ENCODE assay signal across 23 cellular contexts in the genomic region with DNA sequence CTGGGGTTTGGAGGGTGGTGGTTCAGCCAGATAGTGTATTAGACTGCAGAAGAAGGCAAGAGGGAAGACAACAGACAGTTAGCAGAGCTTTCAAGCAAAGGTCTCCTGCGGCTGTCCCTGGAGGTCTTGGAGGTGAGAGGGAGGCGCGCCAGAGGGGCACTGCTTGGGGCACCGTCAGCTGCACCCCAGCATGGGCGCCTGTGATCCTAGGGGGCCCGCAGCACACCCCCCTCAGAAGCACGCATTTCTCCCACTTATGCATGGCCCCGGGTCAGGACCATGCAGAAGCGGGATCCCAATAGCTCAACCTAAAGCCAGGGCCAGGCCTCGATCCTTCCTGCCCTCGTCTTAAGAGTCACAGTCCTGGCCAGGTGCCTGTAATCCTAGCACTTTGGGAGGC. TPM values are rescaled to one million over a fixed set of nuclear protein-coding genes. Genes with fewer than 3 reads are reported as not detected.
A peak's percentile ranks its signal among the peaks of the same experiment; 100 is the strongest.
DNase-seq lines count a peak whose midpoint lies in the region; ATAC-seq and TF ChIP-seq lines count a peak whose summit lies in the region.
"Had no signal": no experiment of that assay in that cellular context is flagged by ENCODE, and none has a peak within 500 bp of the region (broad histone marks: within the 10 kb centered on the region; RNA-seq: fewer than 3 reads in every experiment).

No MANE protein-coding gene starts in this region.

- H3K36me3 Mint-ChIP-seq in WTC11 (no peaks in the 10 kb centered on the region), mesothelial cell of epicardium (no peaks in the 10 kb centered on the region), osteocyte (ENCODE audit: unreplicated experiment) (no peaks in the 10 kb centered on the region)
- H3K36me3 Mint-ChIP-seq: CD14-positive monocyte; CD4-positive, alpha-beta memory T cell; CD4-positive, CD25-positive, alpha-beta regulatory T cell; CD8-positive, alpha-beta memory T cell had no signal

- no peak overlapping the region for H3K27ac ChIP-seq in substantia nigra (ENCODE audit: low read depth, low read length, poor library complexity, severe bottlenecking)
- H3K27ac ChIP-seq: 22Rv1, A549, BLaER1 had no signal

- peak overlapping the region; percentile 47; the same call in 1 of the 2 replicates for H3K27ac Mint-ChIP-seq in WTC11
- H3K27ac Mint-ChIP-seq in mesothelial cell of epicardium = peak overlapping the region; percentile 85
- peak overlapping the region; percentile 74 for H3K27ac Mint-ChIP-seq in osteocyte (ENCODE audit: unreplicated experiment)
- H3K27ac Mint-ChIP-seq: CD14-positive monocyte; CD4-positive, alpha-beta memory T cell; CD4-positive, CD25-positive, alpha-beta regulatory T cell; CD8-positive, alpha-beta memory T cell had no signal

- H3K4me3 Mint-ChIP-seq in WTC11 (no peak overlapping the region), mesothelial cell of epicardium (no peak overlapping the region), osteocyte (ENCODE audit: unreplicated experiment) (no peak overlapping the region)
- H3K4me3 Mint-ChIP-seq: CD14-positive monocyte; CD4-positive, alpha-beta memory T cell; CD4-positive, CD25-positive, alpha-beta regulatory T cell; CD8-positive, alpha-beta memory T cell had no signal

- peak; percentile 8; the same call in 1 of the 2 replicates for ATAC-seq in WTC11
- ATAC-seq: A549 had no signal

- H3K4me1 Mint-ChIP-seq in WTC11 (peaks cover 37% of the 10 kb centered on the region), mesothelial cell of epicardium (peaks cover 20% of the 10 kb centered on the region), osteocyte (ENCODE audit: unreplicated experiment) (peaks cover 43% of the 10 kb centered on the region)
- H3K4me1 Mint-ChIP-seq: CD14-positive monocyte; CD4-positive, alpha-beta memory T cell; CD4-positive, CD25-positive, alpha-beta regulatory T cell; CD8-positive, alpha-beta memory T cell had no signal

- DNase-seq in WTC11 (ENCODE audit: low spot score) (no peak), dedifferentiated amniotic fluid mesenchymal stem cell (ENCODE audit: extremely low spot score) (peak; percentile 9), mesothelial cell of epicardium (ENCODE audit: low spot score in 2 of 2, unreplicated experiment in 2 of 2) (no peak), osteocyte (ENCODE audit: extremely low spot score, unreplicated experiment) (no peak), ureter (ENCODE audit: low spot score) (no peak), AML-193 (lab: John Stamatoyannopoulos, UW) (no peak), substantia nigra (lab: John Stamatoyannopoulos, UW) (no peak)
- DNase-seq: BE2C; C1 segment of cervical spinal cord; CD4-positive, alpha-beta memory T cell; CD4-positive, CD25-positive, alpha-beta regulatory T cell; CD8-positive, alpha-beta memory T cell; COR-L47; DMS 273 treated with DMSO at 0.1 percent for 48 hours; DMS153; DMS53; DMS79 treated with DMSO at 0.1 percent for 48 hours; GF-D8 had no signal

- TF ChIP-seq CTCF in WTC11 (IDR thresholded peaks at IDR 0.05) (no peak), mesothelial cell of epicardium (IDR thresholded peaks at IDR 0.05; ENCODE audit: unreplicated experiment) (no peak), osteocyte (IDR thresholded peaks at IDR 0.05) (no peak)

- POLR2A ChIA-PET in WTC11 (lab: Charles Lee) = no interaction called here

- H3K9me3 Mint-ChIP-seq in WTC11 (no peaks in the 10 kb centered on the region), mesothelial cell of epicardium (no peaks in the 10 kb centered on the region), osteocyte (ENCODE audit: unreplicated experiment) (no peaks in the 10 kb centered on the region)
- H3K9me3 Mint-ChIP-seq: CD4-positive, alpha-beta memory T cell; CD4-positive, CD25-positive, alpha-beta regulatory T cell; CD8-positive, alpha-beta memory T cell had no signal

- CTCF ChIA-PET in WTC11 (lab: Charles Lee) = no interaction called here

- no peaks in the 10 kb centered on the region; the same call in 1 of the 2 replicates for H3K27me3 Mint-ChIP-seq in WTC11 (ENCODE audit: low read depth)
- no peaks in the 10 kb centered on the region for H3K27me3 Mint-ChIP-seq in mesothelial cell of epicardium (ENCODE audit: low read depth)
- H3K27me3 Mint-ChIP-seq in osteocyte (ENCODE audit: unreplicated experiment) = no peaks in the 10 kb centered on the region

TF ChIP-seq in WTC11, 78 proteins besides CTCF, POLR2A, EP300 and RAD21:
- TF ChIP-seq, protein P1, sequence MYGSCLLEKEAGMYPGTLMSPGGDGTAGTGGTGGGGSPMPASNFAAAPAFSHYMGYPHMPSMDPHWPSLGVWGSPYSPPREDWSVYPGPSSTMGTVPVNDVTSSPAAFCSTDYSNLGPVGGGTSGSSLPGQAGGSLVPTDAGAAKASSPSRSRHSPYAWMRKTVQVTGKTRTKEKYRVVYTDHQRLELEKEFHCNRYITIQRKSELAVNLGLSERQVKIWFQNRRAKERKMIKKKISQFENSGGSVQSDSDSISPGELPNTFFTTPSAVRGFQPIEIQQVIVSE (CRISPR knock-in tag; IDR thresholded peaks at IDR 0.05; ENCODE audit: borderline replicate concordance) = no peak
- TF ChIP-seq FOXK1 (CRISPR knock-in tag; IDR thresholded peaks at IDR 0.05) = no peak
- TF ChIP-seq RELA (CRISPR knock-in tag; IDR thresholded peaks at IDR 0.05; ENCODE audit: borderline replicate concordance) = no peak
- no peak for TF ChIP-seq STAT6 (CRISPR knock-in tag; conservative IDR thresholded peaks at IDR 0.05; ENCODE audit: low read depth)
- TF ChIP-seq SOX15 (CRISPR knock-in tag; IDR thresholded peaks at IDR 0.05) = no peak
- no peak for TF ChIP-seq SP1 (CRISPR knock-in tag; conservative IDR thresholded peaks at IDR 0.05)
- no peak for TF ChIP-seq OVOL2 (CRISPR knock-in tag; IDR thresholded peaks at IDR 0.05; ENCODE audit: borderline replicate concordance)
TF ChIP-seq in WTC11: peak in this region for 0.

RNA-seq across cellular contexts. Expression of gene FGF4, which starts 26.5 kb away (rescaled TPM):
- total RNA-seq in WTC11 (2021) (3.2 to 5.9 TPM (median 3.3 TPM) in 3 replicates), mesothelial cell of epicardium (not detected in 3 replicates), osteocyte (0.26 and 0.40 TPM in 2 replicates), ureter (not detected)
- total RNA-seq: A172; CD4-positive, alpha-beta memory T cell; CD4-positive, CD25-positive, alpha-beta regulatory T cell; CD8-positive, alpha-beta memory T cell had no signal

RNA-seq across cellular contexts. Expression of gene FGF19, which starts 44.8 kb away (rescaled TPM):
- total RNA-seq in WTC11 (2021) (17.6 to 19.3 TPM (median 18.6 TPM) in 3 replicates), mesothelial cell of epicardium (not detected in 3 replicates), osteocyte (0.13 TPM in 1 of 2 replicates, not detected in the other), ureter (not detected)
- total RNA-seq: A172; CD4-positive, alpha-beta memory T cell; CD4-positive, CD25-positive, alpha-beta regulatory T cell; CD8-positive, alpha-beta memory T cell had no signal

Comparison
In these comparisons a context has a peak if more than half of its experiments do, and no peak if none do; other contexts are left out.
1. RNA of gene FGF19, which starts 44.8 kb away (total RNA-seq): 17.6 to 19.3 TPM in WTC11; 0.13 TPM in osteocyte, not detected in mesothelial cell of epicardium and not detected in ureter (single experiment); every median in the first group is over 10 times any median in the second.
2. Peak in every context shown above with its lines, with median percentiles within 50 percentile points of each other: H3K27ac Mint-ChIP-seq.